ENCODE assay signal across 8 cellular contexts in the genomic region with DNA sequence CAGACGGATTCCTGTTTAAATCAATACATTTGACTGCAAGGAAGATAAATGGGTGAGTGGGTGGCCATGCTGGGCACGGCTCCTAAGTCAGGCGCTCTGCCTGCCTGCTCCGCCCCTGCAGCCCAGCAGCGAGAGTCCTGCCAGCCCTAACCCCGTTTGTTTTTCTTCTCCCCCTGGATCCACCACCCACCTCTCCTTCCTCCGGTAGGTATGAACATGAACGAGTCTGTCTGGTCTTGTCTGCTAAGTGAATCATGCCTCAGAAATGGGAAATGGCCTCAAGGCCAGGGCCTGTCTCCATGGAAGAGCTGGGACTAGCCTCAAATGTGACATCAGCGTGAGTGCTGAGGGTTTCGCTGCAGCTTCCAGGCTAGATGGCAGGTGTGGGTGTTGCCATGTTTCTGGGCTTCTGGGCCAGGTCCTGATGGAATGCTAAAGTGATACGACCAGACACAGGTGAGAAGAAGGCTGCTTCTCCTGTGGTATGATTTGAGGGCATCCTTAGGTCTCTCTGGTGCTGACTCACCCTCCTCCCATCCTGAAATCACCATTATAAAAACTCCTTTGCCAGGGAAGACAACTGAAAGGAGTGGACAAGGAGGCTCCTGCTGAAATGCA. TPM values are rescaled to one million over a fixed set of nuclear protein-coding genes. Genes with fewer than 3 reads are reported as not detected.
A peak's percentile ranks its signal among the peaks of the same experiment; 100 is the strongest.
DNase-seq lines count a peak whose midpoint lies in the region; ATAC-seq and TF ChIP-seq lines count a peak whose summit lies in the region.

No MANE protein-coding gene starts in this region.

- no peaks in the 10 kb centered on the region for H3K79me2 ChIP-seq in GM23338 (replicated peaks; ENCODE audit: insufficient read depth)

- DNase-seq in GM23338 (ENCODE audit: low spot score), result peak; percentile 30
- peak; percentile 63 for DNase-seq in T1000 (lab: John Stamatoyannopoulos, UW)
- peak in 1 of 2 donors; percentile 17 for DNase-seq in heart right ventricle
- DNase-seq in prostate gland (ENCODE audit: low spot score), result peak; percentile 86
- no peak for DNase-seq in effector memory CD4-positive, alpha-beta T cell

- peaks cover 4% of the 10 kb centered on the region for H3K27me3 Mint-ChIP-seq in GM23338 (ENCODE audit: insufficient read depth, low read depth, poor library complexity)

- peak overlapping the region; percentile 80 for H3K27ac Mint-ChIP-seq in GM23338

- peaks cover 10% of the 10 kb centered on the region; the same call in 1 of the 2 replicates for H3F3A ChIP-seq in GM23338 (replicated peaks; ENCODE audit: low read depth)

- H3K9me3 ChIP-seq in heart right ventricle, result no peaks in the 10 kb centered on the region
- H3K9me3 ChIP-seq in prostate gland, result no peaks in the 10 kb centered on the region
- H3K9me3 ChIP-seq in effector memory CD4-positive, alpha-beta T cell (ENCODE audit: control insufficient read depth, low read length), result no peaks in the 10 kb centered on the region

- peak overlapping the region; percentile 8; the same call in 1 of the 3 replicates for H3K4me3 Mint-ChIP-seq in GM23338

- H3K4me1 ChIP-seq in GM23338 (ENCODE audit: insufficient read depth) (peaks cover 33% of the 10 kb centered on the region), heart right ventricle (peaks cover 4 to 57% (median 28%) of the 10 kb centered on the region in 9 donors), prostate gland (replicated peaks) (peaks cover 4% of the 10 kb centered on the region)
- no peaks in the 10 kb centered on the region for H3K4me1 ChIP-seq in effector memory CD4-positive, alpha-beta T cell (ENCODE audit: control insufficient read depth, insufficient read depth, low read length, poor library complexity, severe bottlenecking)

- no peaks in the 10 kb centered on the region for H3K9me3 Mint-ChIP-seq in GM23338

- H3K4me1 Mint-ChIP-seq in GM23338, result peaks cover 30% of the 10 kb centered on the region

- H3K27me3 ChIP-seq in GM23338 (ENCODE audit: insufficient read depth) (no peaks in the 10 kb centered on the region), heart right ventricle (peaks cover 0 to 18% (median 0%) of the 10 kb centered on the region in 7 donors), prostate gland (replicated peaks; ENCODE audit: insufficient read depth) (no peaks in the 10 kb centered on the region)
- no peaks in the 10 kb centered on the region for H3K27me3 ChIP-seq in effector memory CD4-positive, alpha-beta T cell (replicated peaks; ENCODE audit: control insufficient read depth, insufficient read depth, low read length, poor library complexity, severe bottlenecking)

- H3K36me3 ChIP-seq in GM23338 (ENCODE audit: insufficient read depth) (no peaks in the 10 kb centered on the region), heart right ventricle (no peaks in the 10 kb centered on the region), prostate gland (no peaks in the 10 kb centered on the region)
- no peaks in the 10 kb centered on the region for H3K36me3 ChIP-seq in effector memory CD4-positive, alpha-beta T cell (ENCODE audit: control insufficient read depth, insufficient read depth, low read length)

- peak overlapping the region; percentile 56; the same call in 1 of the 2 replicates for H2AFZ ChIP-seq in GM23338

- intact Hi-C loops in heart right ventricle (cut with DNase I) (no loop called here), prostate gland (cut with DNase I) (no loop called here)

- H3K4me2 ChIP-seq in GM23338, result peak overlapping the region; percentile 46; the same call in 1 of the 2 replicates

- H3K4me3 ChIP-seq in GM23338, result no peak overlapping the region
- H3K4me3 ChIP-seq in heart right ventricle, result no peak overlapping the region
- H3K4me3 ChIP-seq in prostate gland, result no peak overlapping the region
- no peak overlapping the region for H3K4me3 ChIP-seq in effector memory CD4-positive, alpha-beta T cell (ENCODE audit: insufficient read depth, low read depth, low read length, poor library complexity, severe bottlenecking)

- ATAC-seq in GM23338 (peak; percentile 84), heart right ventricle (peak; percentile 8 to 71 (median 48)), HG02759 (IDR thresholded peaks at IDR 0.05; ENCODE audit: unreplicated experiment) (no peak), HG02885 (IDR thresholded peaks at IDR 0.05; ENCODE audit: poor library complexity, unreplicated experiment) (no peak), HG03439 (IDR thresholded peaks at IDR 0.05; ENCODE audit: unreplicated experiment) (no peak)

- H3K27ac ChIP-seq in GM23338 (ENCODE audit: low read depth) (no peak overlapping the region), heart right ventricle (peak overlapping the region in 9 of 10 donors; percentile 18 to 99 (median 73)), prostate gland (peak overlapping the region; percentile 57 to 65)
- H3K27ac ChIP-seq in effector memory CD4-positive, alpha-beta T cell (ENCODE audit: insufficient read depth, low read length, poor library complexity, severe bottlenecking), result no peak overlapping the region

- WGBS in heart right ventricle, 2 donors, result 46 to 52% methylated on average over 11 of the region's 11 CpGs
- 22% methylated on average over 11 of the region's 11 CpGs for WGBS in prostate gland

- H3K36me3 Mint-ChIP-seq in GM23338 (ENCODE audit: low read depth), result no peaks in the 10 kb centered on the region

- no peaks in the 10 kb centered on the region for H4K20me1 ChIP-seq in GM23338 (replicated peaks; ENCODE audit: insufficient read depth)

- TF ChIP-seq CTCF in GM23338 (conservative IDR thresholded peaks at IDR 0.05; ENCODE audit: low read depth in 2 of 2), result no peak
- TF ChIP-seq CTCF in heart right ventricle (IDR thresholded peaks at IDR 0.05), result no peak
- TF ChIP-seq CTCF in prostate gland (IDR thresholded peaks at IDR 0.05), result no peak

- H3K9me2 ChIP-seq in GM23338 (ENCODE audit: insufficient read depth), result no peaks in the 10 kb centered on the region

- TF ChIP-seq POLR2A in prostate gland (IDR thresholded peaks at IDR 0.05), result peak; percentile 27

TF ChIP-seq in GM23338, 12 proteins besides CTCF, POLR2A, EP300 and RAD21 (continues in another document):
- TF ChIP-seq EZH2phosphoT487 (IDR thresholded peaks at IDR 0.05; ENCODE audit: unreplicated experiment) (no peak), EZH2 (IDR thresholded peaks at IDR 0.05; ENCODE audit: low read depth, unreplicated experiment) (no peak), POLR2AphosphoS5 (IDR thresholded peaks at IDR 0.05; ENCODE audit: low read depth) (no peak), ZNF331 (CRISPR knock-in tag; IDR thresholded peaks at IDR 0.05; ENCODE audit: low read depth) (no peak), JUNB (IDR thresholded peaks at IDR 0.05; ENCODE audit: unreplicated experiment) (no peak), CREB1 (CRISPR knock-in tag; IDR thresholded peaks at IDR 0.05; ENCODE audit: low read depth) (no peak), NANOG (IDR thresholded peaks at IDR 0.05; ENCODE audit: borderline replicate concordance) (no peak)

RNA-seq across cellular contexts. Expression of a gene that starts 5.6 kb away (rescaled TPM):
- 82.0 and 82.4 TPM in 2 replicates for total RNA-seq in GM23338 (2014; rRNA removed; shearing (Covaris generic))
- polyA plus RNA-seq in GM23338 (2016; fragmentation: Nextera tagmentation; extraction: Ambion mirVana) (11.6 and 13.0 TPM in 2 replicates), heart right ventricle (10 to 100 TPM; 10.5 to 22.0 TPM)
- total RNA-seq in heart right ventricle (100 to 1,000 TPM in 1 of 10 donors, 10 to 100 TPM in 9; 39.9 to 101 (median 76.5) TPM), prostate gland (10 to 100 TPM; 46.0 to 50.0 TPM)

RNA-seq across cellular contexts. Expression of a gene that starts 42.4 kb away (rescaled TPM):
- 69.5 and 87.4 TPM in 2 replicates for total RNA-seq in GM23338 (2014; rRNA removed; shearing (Covaris generic))
- 20.0 and 20.7 TPM in 2 replicates for polyA plus RNA-seq in GM23338 (2016; fragmentation: Nextera tagmentation; extraction: Ambion mirVana)
- 10 to 100 TPM in 2 of 10 donors, 1 to 10 TPM in 8; 5.8 to 14.2 (median 8.9) TPM for total RNA-seq in heart right ventricle
- 10 to 100 TPM; 10.6 to 14.2 TPM for polyA plus RNA-seq in heart right ventricle
- 10 to 100 TPM; 22.7 to 41.8 TPM for total RNA-seq in prostate gland

Comparison
In these comparisons a context has a peak if more than half of its experiments do, and no peak if none do; other contexts are left out.
1. ATAC-seq: peak in GM23338 (single experiment) and heart right ventricle (8 of 8); none in HG02759 (single experiment), HG02885 (single experiment) and HG03439 (single experiment).
2. DNase-seq: peak in GM23338 (single experiment), T1000 (single experiment) and prostate gland (single experiment); none in effector memory CD4-positive, alpha-beta T cell (0 of 3).
3. H3K27ac ChIP-seq: peak in heart right ventricle (9 of 10) and prostate gland (2 of 2); none in GM23338 (single experiment) and effector memory CD4-positive, alpha-beta T cell (single experiment).